Comparison of ENCODE assay signal across 8 cellular contexts in the genomic region with DNA sequence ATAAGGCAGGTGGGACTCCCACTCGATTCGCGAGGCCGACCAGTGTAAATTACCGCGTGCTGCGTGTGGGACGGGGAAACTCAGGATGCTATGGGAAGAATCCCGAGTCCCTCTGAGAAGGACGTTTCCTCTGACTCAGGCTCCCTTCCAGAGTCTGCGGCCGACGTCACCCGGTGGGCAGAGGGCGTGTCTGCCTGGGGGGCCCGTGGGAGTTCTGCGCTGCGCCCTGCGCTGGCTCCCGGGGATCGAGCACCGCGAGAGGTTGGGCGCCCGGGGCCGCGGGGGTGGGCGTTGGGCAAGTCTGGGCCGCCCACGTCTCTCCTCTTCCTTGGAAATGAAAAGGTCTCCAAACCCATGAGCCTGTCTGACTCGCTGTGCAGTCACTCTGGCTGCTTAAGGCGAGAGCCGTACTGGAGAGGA. TPM values are rescaled to one million over a fixed set of nuclear protein-coding genes. Genes with fewer than 3 reads are reported as not detected.
DNase-seq lines count a peak whose midpoint lies in the region; ATAC-seq, FAIRE-seq and TF ChIP-seq lines count a peak whose summit lies in the region.

No MANE protein-coding gene starts in this region.

- H3K9me3 ChIP-seq in SK-N-MC (ENCODE audit: low read depth, low read length) (no peaks in the 10 kb centered on the region), GM12878 (replicated peaks; ENCODE audit: control insufficient read depth, insufficient read depth, low read length) (no peaks in the 10 kb centered on the region; the same call in 2 of the 3 replicates)

- H3K4me1 Mint-ChIP-seq in immature natural killer cell: peaks cover 8 to 12% of the 10 kb centered on the region in 2 donors

- no peak for TF ChIP-seq CTCF in GM12878 (IDR thresholded peaks at IDR 0.05 in 2 of 3, conservative IDR thresholded peaks at IDR 0.05 in 1 of 3; ENCODE audit: control insufficient read depth in 2 of 3, extremely low read depth in 1 of 3, insufficient read depth in 1 of 3, low read depth in 3 of 3, low read length in 3 of 3)

- H3K9ac ChIP-seq in SK-N-MC (ENCODE audit: insufficient read length): no peak overlapping the region
- H3K9ac ChIP-seq in GM12878 (ENCODE audit: control insufficient read depth, insufficient read depth, low read length): peak overlapping the region; percentile 65

- H3K36me3 Mint-ChIP-seq in immature natural killer cell: no peaks in the 10 kb centered on the region

- TF ChIP-seq EP300 in GM12878 (IDR thresholded peaks at IDR 0.05; ENCODE audit: borderline replicate concordance in 1 of 2, control insufficient read depth in 1 of 2, low read depth in 2 of 2, low read length in 2 of 2): no peak

- CTCF ChIA-PET in GM12878 (lab: Yijun Ruan, JAX): interaction anchor here (0.7 to 3.8 kb wide), 5 partner anchors 14 to 258 kb away, joined by 3 to 26 read pairs (median 10); no protein-coding TSS in a partner anchor

- H3K4me2 ChIP-seq in GM12878 (ENCODE audit: control insufficient read depth, insufficient read depth): peak overlapping the region; percentile 96

- H3K9me3 Mint-ChIP-seq in immature natural killer cell: peaks cover 0 to 2% (median 0%) of the 10 kb centered on the region in 6 donors

- H3K4me3 Mint-ChIP-seq in immature natural killer cell: peak overlapping the region; percentile 82 to 94 (median 87)

- H3K27ac Mint-ChIP-seq in immature natural killer cell: no peak overlapping the region

- H3K27ac ChIP-seq in SK-N-MC (no peak overlapping the region), GM12878 (ENCODE audit: control insufficient read depth, insufficient read depth) (peak overlapping the region; percentile 30; the same call in 1 of the 2 replicates)

- H3K27me3 Mint-ChIP-seq in immature natural killer cell (ENCODE audit: low read depth in 3 of 3): peaks cover 8 to 20% (median 12%) of the 10 kb centered on the region in 3 donors

- H2AFZ ChIP-seq in GM12878 (ENCODE audit: control insufficient read depth, low read depth, low read length): peak overlapping the region; percentile 85

- peak; percentile 7; the same call in 2 of the 3 replicates for ATAC-seq in GM12878
- no peak for ATAC-seq in GM18519 (IDR thresholded peaks at IDR 0.05; ENCODE audit: low FRiP score, unreplicated experiment)

- no peak for FAIRE-seq in GM12878 (lab: Jason Lieb, UNC)

- H4K20me1 ChIP-seq in GM12878 (ENCODE audit: control insufficient read depth, insufficient read depth): no peaks in the 10 kb centered on the region

- no peaks in the 10 kb centered on the region for H3K4me1 ChIP-seq in GM12878 (ENCODE audit: control insufficient read depth, insufficient read depth, low read length)

- BruUV-seq in GM12878 (replicated peaks; lab: Mats Ljungman, UMichigan): no TSS peak

- no peak for TF ChIP-seq RAD21 in GM12878 (IDR thresholded peaks at IDR 0.05; ENCODE audit: insufficient read depth, low read depth, low read length)

- DNase-seq in AG08396 (ENCODE audit: low spot score): peak; percentile 64
- peak; percentile 31 for DNase-seq in H4 (ENCODE audit: low spot score)
- no peak for DNase-seq in SK-N-MC (ENCODE audit: low read depth, low spot score)
- no peak for DNase-seq in GM12878 (ENCODE audit: low read depth, low spot score)
- DNase-seq in immature natural killer cell: peak in 1 of 3 donors; percentile 18
- DNase-seq in stimulated activated CD4-positive, alpha-beta T cell treated with anti-CD3 and anti-CD28 coated beads, Interleukin-15, amount 100 ng/mL, for 24 hours: peak; percentile 78
- no peak for DNase-seq in OCI-M1 (lab: John Stamatoyannopoulos, UW)

- intact Hi-C loops in GM12878 (cut with micrococcal nuclease; ENCODE audit: unreplicated experiment): no loop called here

- POLR2A ChIA-PET in GM12878 (lab: Charles Lee): no interaction called here

- RAD21 ChIA-PET in GM12878 (lab: Charles Lee; ENCODE audit: unreplicated experiment): no interaction called here

- H3K4me3 ChIP-seq in SK-N-MC (peak overlapping the region; percentile 76), GM12878 (peak overlapping the region; percentile 89)

- H3K27me3 ChIP-seq in GM12878 (replicated peaks in 1 of 2; ENCODE audit: control insufficient read depth in 2 of 2, insufficient read depth in 2 of 2, low read length in 1 of 2): no peaks in the 10 kb centered on the region; a peak in 1 of 4 replicates

- WGBS in GM12878 (ENCODE audit: insufficient coverage, insufficient replicate concordance, low lambda C conversion rate, missing lambda C conversion rate): 9% methylated on average over 33 of the region's 33 CpGs

- TF ChIP-seq POLR2A in GM12878 (IDR thresholded peaks at IDR 0.05; ENCODE audit: low read depth, low read length): no peak

- in situ Hi-C loops in GM12878 (cut with MboI): no loop called here

- no peaks in the 10 kb centered on the region for H3K79me2 ChIP-seq in GM12878 (ENCODE audit: control insufficient read depth, insufficient read depth, low read length)

- H3K36me3 ChIP-seq in SK-N-MC (ENCODE audit: insufficient read depth, low read length) (no peaks in the 10 kb centered on the region), GM12878 (ENCODE audit: control insufficient read depth in 2 of 2, insufficient read depth in 2 of 2, low read length in 1 of 2) (no peaks in the 10 kb centered on the region)

- SMC1A ChIA-PET in GM12878 (lab: Charles Lee; ENCODE audit: uncharacterized antibody, unreplicated experiment): interaction anchor here (1.1 to 2.6 kb wide), 4 partner anchors 11 to 69 kb away, joined by 3 to 14 read pairs (median 4); no protein-coding TSS in a partner anchor

TF ChIP-seq in GM12878, 131 proteins besides CTCF, POLR2A, EP300 and RAD21:
- TF ChIP-seq EGR1 (IDR thresholded peaks at IDR 0.05; ENCODE audit: borderline replicate concordance in 1 of 2, low read depth in 2 of 2, low read length in 2 of 2) (peak in 1 of 2 experiments; percentile 63; a peak in 1 of 3 replicates), CREM (IDR thresholded peaks at IDR 0.05; ENCODE audit: low read depth) (peak; percentile 12; the same call in 1 of the 2 replicates), ZNF207 (IDR thresholded peaks at IDR 0.05; ENCODE audit: borderline replicate concordance) (no peak)
- TF ChIP-seq, protein P1, sequence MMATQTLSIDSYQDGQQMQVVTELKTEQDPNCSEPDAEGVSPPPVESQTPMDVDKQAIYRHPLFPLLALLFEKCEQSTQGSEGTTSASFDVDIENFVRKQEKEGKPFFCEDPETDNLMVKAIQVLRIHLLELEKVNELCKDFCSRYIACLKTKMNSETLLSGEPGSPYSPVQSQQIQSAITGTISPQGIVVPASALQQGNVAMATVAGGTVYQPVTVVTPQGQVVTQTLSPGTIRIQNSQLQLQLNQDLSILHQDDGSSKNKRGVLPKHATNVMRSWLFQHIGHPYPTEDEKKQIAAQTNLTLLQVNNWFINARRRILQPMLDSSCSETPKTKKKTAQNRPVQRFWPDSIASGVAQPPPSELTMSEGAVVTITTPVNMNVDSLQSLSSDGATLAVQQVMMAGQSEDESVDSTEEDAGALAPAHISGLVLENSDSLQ (IDR thresholded peaks at IDR 0.05): no peak
TF ChIP-seq in GM12878: peak in this region for 2.

RNA-seq across cellular contexts. Expression of a gene that starts 0.5 kb away (rescaled TPM):
- 0.37 and 1.5 TPM in 2 replicates for total RNA-seq in H4 (2014; rRNA removed; shearing (Covaris generic))
- 12.6 and 12.7 TPM in 2 replicates for total RNA-seq in GM12878 (2013; cell fraction: nucleolus; rRNA removed)
- 5.1 and 7.8 TPM in 2 replicates for total RNA-seq in GM12878 (2014; rRNA removed)
- total RNA-seq in GM12878 (2014; rRNA removed; fragmentation: Illumina TruSeq; extraction: Trizol): 9.3 and 9.7 TPM in 2 replicates
- 8.7 and 10.0 TPM in 2 replicates for total RNA-seq in GM12878 (2021)
- polyA plus RNA-seq in GM12878 (2011; ENCODE audit: low read depth): 1.2 TPM
- 0.46 and 0.62 TPM in 2 replicates for polyA plus RNA-seq in GM12878 (2011; rRNA removed)
- 0.30 and 0.39 TPM in 2 replicates for polyA plus RNA-seq in GM12878 (2011; cell fraction: cytosol; rRNA removed)
- 0.78 and 0.82 TPM in 2 replicates for polyA plus RNA-seq in GM12878 (2011; cell fraction: nucleus; rRNA removed)
- 1.7 and 2.6 TPM in 2 replicates for polyA plus RNA-seq in GM12878 (2012)
- polyA plus RNA-seq in GM12878 (2014; fragmentation: Illumina TruSeq; extraction: Trizol): 8.8 and 10.3 TPM in 2 replicates
- polyA plus RNA-seq in GM12878 (2014; fragmentation: Nextera tagmentation; extraction: Ambion mirVana): 1 to 10 TPM; 1.1 to 2.0 TPM
- 4.7 and 5.4 TPM in 2 replicates for polyA plus RNA-seq in GM12878 (2014; rRNA removed)
- polyA plus RNA-seq in GM12878 (2016; fragmentation: Nextera tagmentation; extraction: Ambion mirVana): 1 to 10 TPM; 6.6 to 7.2 TPM
- polyA minus RNA-seq in GM12878 (2011; rRNA and poly(A)+ RNA removed): 0.21 and 0.80 TPM in 2 replicates
- 1.2 TPM in 1 of 2 replicates, not detected in the other for polyA minus RNA-seq in GM12878 (2011; cell fraction: cytosol; rRNA and poly(A)+ RNA removed)
- 0.73 and 1.5 TPM in 2 replicates for polyA minus RNA-seq in GM12878 (2011; cell fraction: nucleus; rRNA and poly(A)+ RNA removed)
- not detected for polyA plus RNA-seq in immature natural killer cell

RNA-seq across cellular contexts. Expression of a gene that starts 0.6 kb away (rescaled TPM):
- not detected in 2 replicates for total RNA-seq in H4 (2014; rRNA removed; shearing (Covaris generic))
- 4.8 and 5.0 TPM in 2 replicates for total RNA-seq in GM12878 (2013; cell fraction: nucleolus; rRNA removed)
- total RNA-seq in GM12878 (2014; rRNA removed) (8.7 and 14.2 TPM in 2 replicates), GM12878 (2014; rRNA removed; fragmentation: Illumina TruSeq; extraction: Trizol) (4.5 and 4.7 TPM in 2 replicates), GM12878 (2021) (4.8 and 5.1 TPM in 2 replicates)
- polyA plus RNA-seq in GM12878 (2011; ENCODE audit: low read depth): 1.4 TPM
- polyA plus RNA-seq in GM12878 (2011; rRNA removed) (0.32 and 0.38 TPM in 2 replicates), GM12878 (2014; fragmentation: Illumina TruSeq; extraction: Trizol) (3.4 and 5.1 TPM in 2 replicates), GM12878 (2014; fragmentation: Nextera tagmentation; extraction: Ambion mirVana) (1 to 10 TPM; 7.9 to 8.9 TPM), GM12878 (2014; rRNA removed) (6.0 and 6.9 TPM in 2 replicates), GM12878 (2016; fragmentation: Nextera tagmentation; extraction: Ambion mirVana) (1 to 10 TPM; 3.9 to 5.1 TPM), immature natural killer cell (not detected)
- polyA plus RNA-seq in GM12878 (2011; cell fraction: cytosol; rRNA removed): 0.10 and 0.48 TPM in 2 replicates
- 0.20 and 0.30 TPM in 2 replicates for polyA plus RNA-seq in GM12878 (2011; cell fraction: nucleus; rRNA removed)
- polyA plus RNA-seq in GM12878 (2012): 3.3 and 3.4 TPM in 2 replicates
- 0.95 TPM in 1 of 2 replicates, not detected in the other for polyA minus RNA-seq in GM12878 (2011; rRNA and poly(A)+ RNA removed)
- 1.0 TPM in 1 of 2 replicates, not detected in the other for polyA minus RNA-seq in GM12878 (2011; cell fraction: cytosol; rRNA and poly(A)+ RNA removed)
- polyA minus RNA-seq in GM12878 (2011; cell fraction: nucleus; rRNA and poly(A)+ RNA removed): not detected in 2 replicates

Comparison
In these comparisons a context has a peak if more than half of its experiments do, and no peak if none do; other contexts are left out.
1. DNase-seq: peak in AG08396 (single experiment), H4 (single experiment) and stimulated activated CD4-positive, alpha-beta T cell treated with anti-CD3 and anti-CD28 coated beads, Interleukin-15, amount 100 ng/mL, for 24 hours (single experiment); none in SK-N-MC (single experiment), GM12878 (single experiment) and OCI-M1 (single experiment).